18 cellular contexts compared by ENCODE assay signal in genomic region chr20:62390306-62391164, GRCh38. TPM values are rescaled to one million over a fixed set of nuclear protein-coding genes. Genes with fewer than 3 reads are reported as not detected.
DNase-seq lines count a peak whose midpoint lies in the region; FAIRE-seq and TF ChIP-seq lines count a peak whose summit lies in the region.
"Had no signal": no experiment of that assay in that cellular context is flagged by ENCODE, and none has a peak within 500 bp of the region (broad histone marks: within the 10 kb centered on the region; RNA-seq: fewer than 3 reads in every experiment).

No MANE protein-coding gene starts in this region.

- H3K9me3 Mint-ChIP-seq in Caco-2 (ENCODE audit: unreplicated experiment) = no peaks in the 10 kb centered on the region
- no peaks in the 10 kb centered on the region for H3K9me3 Mint-ChIP-seq in astrocyte (ENCODE audit: unreplicated experiment)
- H3K9me3 Mint-ChIP-seq in nephron progenitor cell = no peaks in the 10 kb centered on the region
- H3K9me3 Mint-ChIP-seq: naive thymus-derived CD4-positive, alpha-beta T cell had no signal

- DNase-seq in Caco-2 (no peak), astrocyte (ENCODE audit: low read depth) (no peak), nephron progenitor cell (no peak), NCI-H2107 (lab: John Stamatoyannopoulos, UW) (no peak), NCI-H2029 (lab: John Stamatoyannopoulos, UW) (no peak), ovary (no peak)
- DNase-seq: amniotic stem cell; lower lobe of right lung; naive thymus-derived CD4-positive, alpha-beta T cell; NCI-H2081; retina; stimulated activated CD4-positive, alpha-beta T cell treated with anti-CD3 and anti-CD28 coated beads, Interleukin-1b, Interleukin-23, amount 100 ng/mL, for 48 hours; transverse colon; WERI-Rb-1 had no signal

- peaks cover 40% of the 10 kb centered on the region for H4K20me1 ChIP-seq in astrocyte (ENCODE audit: insufficient read depth, low read length)

- peaks cover 10% of the 10 kb centered on the region for H3K4me1 ChIP-seq in Caco-2
- peaks cover 13% of the 10 kb centered on the region for H3K4me1 ChIP-seq in astrocyte (ENCODE audit: insufficient read depth, low read length)
- H3K4me1 ChIP-seq in ovary (ENCODE audit: insufficient read depth) = peaks cover 9% of the 10 kb centered on the region

- WGBS in ovary, 3 donors = 63 to 69% (median 65%) methylated on average over 28 to 29 of the region's 29 CpGs

- H3K36me3 Mint-ChIP-seq in Caco-2 (ENCODE audit: insufficient read depth, unreplicated experiment) (peaks cover 75% of the 10 kb centered on the region), astrocyte (ENCODE audit: low read depth, unreplicated experiment) (peaks cover 4% of the 10 kb centered on the region), nephron progenitor cell (ENCODE audit: low read depth) (peaks cover 31% of the 10 kb centered on the region)

- no peak for TF ChIP-seq EP300 in ovary (IDR thresholded peaks at IDR 0.05)

- no peak overlapping the region for H3K4me2 ChIP-seq in astrocyte (ENCODE audit: low read length)

- H3K27ac Mint-ChIP-seq in Caco-2 (ENCODE audit: unreplicated experiment) (peak overlapping the region; percentile 78), astrocyte (ENCODE audit: unreplicated experiment) (peak overlapping the region; percentile 50), nephron progenitor cell (peak overlapping the region; percentile 96)

- no peak overlapping the region for H3K4me3 ChIP-seq in Caco-2 (ENCODE audit: low read depth, low read length)
- H3K4me3 ChIP-seq in astrocyte (ENCODE audit: insufficient read depth, low read depth, low read length) = no peak overlapping the region
- H3K4me3 ChIP-seq in ovary = no peak overlapping the region
- H3K4me3 ChIP-seq: HAP-1, lower lobe of right lung, transverse colon had no signal

- BruUV-seq in Caco-2 (replicated peaks; lab: Mats Ljungman, UMichigan) = no TSS peak

- H3K4me1 Mint-ChIP-seq in Caco-2 (ENCODE audit: low read depth, unreplicated experiment) = peaks cover 28% of the 10 kb centered on the region
- H3K4me1 Mint-ChIP-seq in astrocyte (ENCODE audit: low read depth, unreplicated experiment) = peaks cover 11% of the 10 kb centered on the region
- peaks cover 35% of the 10 kb centered on the region for H3K4me1 Mint-ChIP-seq in nephron progenitor cell

- H3K9me3 ChIP-seq in Caco-2 (no peaks in the 10 kb centered on the region), astrocyte (ENCODE audit: insufficient read depth, low read depth, low read length) (no peaks in the 10 kb centered on the region), ovary (no peaks in the 10 kb centered on the region)
- H3K9me3 ChIP-seq: HAP-1, lower lobe of right lung, transverse colon had no signal

- H3K27ac ChIP-seq in astrocyte (ENCODE audit: low read depth, low read length) (no peak overlapping the region), ovary (no peak overlapping the region)
- H3K27ac ChIP-seq: lower lobe of right lung, transverse colon, WERI-Rb-1 had no signal

- no peak for FAIRE-seq in astrocyte (lab: Jason Lieb, UNC)
- FAIRE-seq: colon had no signal

- H3K36me3 ChIP-seq in Caco-2 (ENCODE audit: control insufficient read depth, insufficient read depth, low read length) = peaks cover 16% of the 10 kb centered on the region
- H3K36me3 ChIP-seq in astrocyte (ENCODE audit: insufficient read depth, low read length) = peaks cover 17% of the 10 kb centered on the region
- no peaks in the 10 kb centered on the region for H3K36me3 ChIP-seq in ovary

- intact Hi-C loops in Caco-2 (cut with micrococcal nuclease; ENCODE audit: unreplicated experiment) (no loop called here), ovary (cut with DNase I) (no loop called here)

- in situ Hi-C loops in GM18951 (cut with MboI; ENCODE audit: low sequenced_read_pairs, unreplicated experiment) = no loop called here

- H3K27me3 ChIP-seq in Caco-2 (replicated peaks; ENCODE audit: control insufficient read depth, insufficient read depth, low read length) = no peaks in the 10 kb centered on the region
- no peaks in the 10 kb centered on the region for H3K27me3 ChIP-seq in astrocyte (ENCODE audit: insufficient read depth, low read length)
- H3K27me3 ChIP-seq in ovary = no peaks in the 10 kb centered on the region
- H3K27me3 ChIP-seq: transverse colon had no signal

- no peak overlapping the region for H2AFZ ChIP-seq in astrocyte (ENCODE audit: low read depth, low read length)

- no peak overlapping the region for H3K9ac ChIP-seq in astrocyte (ENCODE audit: low read length)

- peaks cover 42% of the 10 kb centered on the region for H3K79me2 ChIP-seq in astrocyte (ENCODE audit: insufficient read depth, low read length)

- TF ChIP-seq CTCF in Caco-2 (IDR thresholded peaks at IDR 0.05; ENCODE audit: insufficient read depth in 1 of 2, low read depth in 1 of 2, low read length in 1 of 2, severe bottlenecking in 1 of 2, unreplicated experiment in 1 of 2) = no peak
- no peak for TF ChIP-seq CTCF in astrocyte (IDR thresholded peaks at IDR 0.05; ENCODE audit: insufficient read depth, low read depth, low read length)
- no peak for TF ChIP-seq CTCF in nephron progenitor cell (IDR thresholded peaks at IDR 0.05)
- no peak for TF ChIP-seq CTCF in ovary (IDR thresholded peaks at IDR 0.05)

- CTCF ChIA-PET in Caco-2 (lab: Charles Lee) = interaction anchor here (0.7 to 1.8 kb wide), 4 partner anchors 8 to 88 kb away, joined by 5 to 8 read pairs (median 6); no protein-coding TSS in a partner anchor

- TF ChIP-seq POLR2A in GM18951 (IDR thresholded peaks at IDR 0.05; ENCODE audit: extremely low read depth, insufficient read depth, insufficient read length) = peak; percentile 21
- TF ChIP-seq POLR2A in ovary (IDR thresholded peaks at IDR 0.05) = no peak

- H3K27me3 Mint-ChIP-seq in Caco-2 (ENCODE audit: insufficient read depth, unreplicated experiment) = no peaks in the 10 kb centered on the region
- H3K27me3 Mint-ChIP-seq in astrocyte (ENCODE audit: low read depth, unreplicated experiment) = no peaks in the 10 kb centered on the region
- peaks cover 4% of the 10 kb centered on the region for H3K27me3 Mint-ChIP-seq in nephron progenitor cell (ENCODE audit: low read depth, poor library complexity)
- H3K27me3 Mint-ChIP-seq: naive thymus-derived CD4-positive, alpha-beta T cell had no signal

- peak overlapping the region; percentile 15 for H3K4me3 Mint-ChIP-seq in Caco-2 (ENCODE audit: unreplicated experiment)
- no peak overlapping the region for H3K4me3 Mint-ChIP-seq in astrocyte (ENCODE audit: unreplicated experiment)
- H3K4me3 Mint-ChIP-seq in nephron progenitor cell = no peak overlapping the region

- POLR2A ChIA-PET in Caco-2 (lab: Charles Lee) = interaction anchor here (0.6 to 0.7 kb wide), 3 partner anchors 17 to 352 kb away, joined by 3 to 6 read pairs (median 3); no protein-coding TSS in a partner anchor

RNA-seq across cellular contexts. Expression of gene RPS21, which starts 3.6 kb away (rescaled TPM):
- total RNA-seq in Caco-2 (2022) (4,496 and 4,723 TPM in 2 replicates), astrocyte (1,126 and 1,251 TPM in 2 replicates), ovary (1,000 to 10,000 TPM; 2,424 to 8,739 (median 2,977) TPM)
- polyA plus RNA-seq in ovary = 1,000 to 10,000 TPM; 1,038 to 9,967 TPM

RNA-seq across cellular contexts. Expression of gene CABLES2, which starts 16.6 kb away (rescaled TPM):
- 30.7 and 36.4 TPM in 2 replicates for total RNA-seq in Caco-2 (2022)
- total RNA-seq in astrocyte = 4.4 and 5.4 TPM in 2 replicates
- total RNA-seq in ovary = 1 to 10 TPM; 3.6 to 7.0 (median 4.9) TPM
- 1 to 10 TPM; 2.7 to 4.1 TPM for polyA plus RNA-seq in ovary

RNA-seq across cellular contexts. Expression of gene LAMA5, which starts 23.4 kb away (rescaled TPM):
- 1,050 and 1,125 TPM in 2 replicates for total RNA-seq in Caco-2 (2022)
- 285 and 350 TPM in 2 replicates for total RNA-seq in astrocyte
- 100 to 1,000 TPM in 1 of 7 donors, 10 to 100 TPM in 6; 24.7 to 115 (median 51.2) TPM for total RNA-seq in ovary
- polyA plus RNA-seq in ovary = 10 to 100 TPM in 1 of 2 donors, 1 to 10 TPM in 1; 4.7 to 42.2 TPM
- polyA plus RNA-seq: naive thymus-derived CD4-positive, alpha-beta T cell had no signal

RNA-seq across cellular contexts. Expression of gene RBBP8NL, which starts 36.8 kb away (rescaled TPM):
- total RNA-seq in Caco-2 (2022) (39.2 and 40.5 TPM in 2 replicates), astrocyte (0.14 TPM in 1 of 2 replicates, not detected in the other), ovary (under 1 TPM in 2 of 7 donors, not detected in 5; 0.32 to 0.46 TPM)
- not detected for polyA plus RNA-seq in ovary
- total RNA-seq: glomerular endothelial cell; naive thymus-derived CD4-positive, alpha-beta T cell had no signal
- polyA plus RNA-seq: naive thymus-derived CD4-positive, alpha-beta T cell had no signal
